In genomic region chr6:29696147-29697129, GRCh38 we compare ENCODE assay signal across 1 cellular context.
TF ChIP-seq lines count a peak whose summit lies in the region.

No MANE protein-coding gene starts in this region.

TF ChIP-seq in GM12878, 131 proteins besides CTCF, POLR2A, EP300 and RAD21:
- TF ChIP-seq RELA (IDR thresholded peaks at IDR 0.05; ENCODE audit: borderline replicate concordance, partially characterized antibody) (no peak), SMC3 (IDR thresholded peaks at IDR 0.05; ENCODE audit: borderline replicate concordance, low read length) (peak; percentile 38; the same call in 1 of the 2 replicates), CUX1 (IDR thresholded peaks at IDR 0.05; ENCODE audit: insufficient replicate concordance, low read depth, low read length) (no peak)
